Comparison of ENCODE assay signal across 7 cellular contexts in genomic region chr1:146478125-146478720, GRCh38.
DNase-seq lines count a peak whose midpoint lies in the region; TF ChIP-seq lines count a peak whose summit lies in the region.
"Not testable (repeated sequence)": the region's sequence is repeated elsewhere in the genome, so short reads cannot be mapped to it uniquely, and the experiment has no call there.

No MANE protein-coding gene starts in this region.

- H3K4me3 ChIP-seq in LNCaP clone FGC (ENCODE audit: low read depth, low read length), result not testable (repeated sequence)

- H3K36me3 Mint-ChIP-seq in chondrocyte (ENCODE audit: low read depth), result not testable (repeated sequence)

- not testable (repeated sequence) for H3K9me3 Mint-ChIP-seq in chondrocyte (ENCODE audit: low read depth)

- not testable (repeated sequence) for H3K4me1 Mint-ChIP-seq in chondrocyte (ENCODE audit: low read depth)

- peak; percentile 63 for TF ChIP-seq CTCF in LNCaP clone FGC (IDR thresholded peaks at IDR 0.05; ENCODE audit: control insufficient read depth, extremely low read depth, insufficient read depth)
- peak; percentile 78 for TF ChIP-seq CTCF in chondrocyte (IDR thresholded peaks at IDR 0.05)

- DNase-seq in ELF-1 (ENCODE audit: low read depth, low spot score) (peak; percentile 64), OCI-M1 (lab: John Stamatoyannopoulos, UW) (peak; percentile 44), hepatic stellate cell (ENCODE audit: low spot score) (peak; percentile 3), posterior cingulate gyrus (peak in 9 of 10 donors; percentile 26 to 88 (median 41))
- not testable (repeated sequence) for DNase-seq in LNCaP clone FGC (ENCODE audit: low read depth); chondrocyte (ENCODE audit: low spot score)
- peak; percentile 60 for DNase-seq in activated CD8-positive, alpha-beta memory T cell treated with anti-CD3 and anti-CD28 coated beads for 24 hours

- not testable (repeated sequence) for H3K27me3 Mint-ChIP-seq in chondrocyte (ENCODE audit: low read depth)

- intact Hi-C loops in posterior cingulate gyrus (cut with DNase I), result not testable (repeated sequence)

- not testable (repeated sequence) for H3K27ac Mint-ChIP-seq in chondrocyte (ENCODE audit: unreplicated experiment)

- H3K4me3 Mint-ChIP-seq in chondrocyte (ENCODE audit: unreplicated experiment), result not testable (repeated sequence)
